Comparison of ENCODE assay signal across 25 cellular contexts in the genomic region with DNA sequence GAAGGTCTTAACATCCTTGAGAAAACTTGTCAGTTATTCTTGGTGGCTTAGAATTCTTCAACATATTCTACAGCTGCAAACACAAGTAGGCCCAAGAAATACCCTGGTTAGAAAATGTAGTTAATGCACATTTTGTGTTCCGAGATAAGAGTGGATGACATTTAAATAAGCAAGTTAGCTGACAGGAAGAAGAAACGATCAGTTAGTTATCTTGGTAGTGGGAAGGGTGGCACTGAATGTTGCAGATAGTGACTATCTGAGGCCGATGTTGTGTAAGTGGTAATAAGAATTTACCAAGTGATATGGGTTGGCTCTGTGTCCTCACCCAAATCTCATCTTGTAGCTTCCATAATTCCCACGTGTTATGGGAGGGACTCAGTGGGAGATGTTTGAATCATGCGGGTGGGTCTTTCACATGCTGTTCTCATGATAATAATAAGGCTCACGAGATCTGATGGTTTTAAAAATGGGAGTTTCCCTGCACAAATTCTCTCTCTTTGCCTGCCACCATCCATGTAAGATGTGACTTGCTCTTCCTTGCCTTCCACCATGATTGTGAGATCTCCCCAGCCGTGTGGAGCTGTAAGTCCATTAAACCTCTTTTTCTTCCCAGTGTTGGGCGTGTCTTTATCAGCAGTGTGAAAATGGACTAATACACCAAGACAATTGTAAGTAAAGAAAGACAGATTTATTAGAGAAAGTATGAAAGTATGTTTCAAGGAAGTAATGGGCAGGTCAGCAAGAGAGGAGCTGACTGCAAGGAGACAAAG.
"Had no signal": no experiment of that assay in that cellular context is flagged by ENCODE, and none has a peak within 500 bp of the region (broad histone marks: within the 10 kb centered on the region; RNA-seq: fewer than 3 reads in every experiment).

No MANE protein-coding gene starts in this region.

- H3K4me2 ChIP-seq: neural progenitor cell had no signal

- H3K79me2 ChIP-seq: parathyroid adenoma had no signal

- H3K36me3 ChIP-seq: neural progenitor cell, ovary, right lobe of liver, sigmoid colon, stomach, thoracic aorta, thyroid gland, tibial nerve, upper lobe of left lung, vagina had no signal

- H3K9me3 ChIP-seq: ovary, psoas muscle, right lobe of liver, sigmoid colon, stomach, thoracic aorta, thyroid gland, tibial nerve, upper lobe of left lung, vagina had no signal

- H3K4me3 ChIP-seq: neural progenitor cell, ovary, psoas muscle, right lobe of liver, sigmoid colon, stomach, thoracic aorta, thyroid gland, tibial nerve, upper lobe of left lung, vagina had no signal

- H2AFZ ChIP-seq: neural progenitor cell, parathyroid adenoma had no signal

- H3K9ac ChIP-seq: neural progenitor cell, parathyroid adenoma had no signal

- H3K4me1 ChIP-seq: neural progenitor cell, parathyroid adenoma, psoas muscle, right lobe of liver, sigmoid colon, stomach, thyroid gland, tibial nerve, upper lobe of left lung, vagina had no signal

- ATAC-seq: psoas muscle; right cardiac atrium; right lobe of liver; stimulated activated effector memory CD8-positive, alpha-beta T cell treated with anti-CD3 and anti-CD28 coated beads, Interleukin-12 subunit alpha, Interleukin-12 subunit beta, amount 100 ng/mL, for 72 hours; stimulated activated naive B cell treated with anti-CD40 and anti-IgM and Interleukin-4, amounts not matched to agents 10 μg/mL and 1 μg/mL and 100 μg/mL, for 72 hours had no signal

- H3K27ac ChIP-seq: neural progenitor cell, ovary, parathyroid adenoma, psoas muscle, right lobe of liver, sigmoid colon, stomach, thoracic aorta, thyroid gland, tibial nerve, upper lobe of left lung, vagina had no signal

- DNase-seq: occipital lobe; ovary; posterior cingulate gyrus; psoas muscle; right cardiac atrium; right lobe of liver; sigmoid colon; small intestine; stimulated activated CD4-positive, alpha-beta T cell treated with anti-CD3 and anti-CD28 coated beads, Interleukin-15, amount 100 ng/mL, for 24 hours; stimulated activated CD4-positive, alpha-beta T cell treated with anti-CD3 and anti-CD28 coated beads, Interleukin-2, amount 100 ng/mL, for 24 hours; stimulated activated CD4-positive, alpha-beta T cell treated with anti-CD3 and anti-CD28 coated beads, Interleukin-2, amount 100 ng/mL, for 48 hours; stimulated activated CD4-positive, alpha-beta T cell treated with anti-CD3 and anti-CD28 coated beads, Interleukin-4, amount 100 ng/mL, for 24 hours; stimulated activated naive B cell treated with anti-CD40 and anti-IgM and Interleukin-4, amounts not matched to agents 10 μg/mL and 1 μg/mL and 100 μg/mL, for 72 hours; stimulated activated naive CD4-positive, alpha-beta T cell treated with Interleukin-2 at 50 U/mL for 16 hours; stomach; thyroid gland; trophoblast cell; upper lobe of left lung had no signal

- FAIRE-seq: small intestine, urothelium cell line had no signal

- H3K27me3 ChIP-seq: neural progenitor cell, ovary, right lobe of liver, sigmoid colon, stomach, thyroid gland, tibial nerve, upper lobe of left lung, vagina had no signal
